In genomic region chr22:21468194-21469096, GRCh38 we compare ENCODE assay signal across 8 cellular contexts. TPM values are rescaled to one million over a fixed set of nuclear protein-coding genes. Genes with fewer than 3 reads are reported as not detected.
DNase-seq lines count a peak whose midpoint lies in the region; ATAC-seq and TF ChIP-seq lines count a peak whose summit lies in the region.
"Not testable (repeated sequence)": the region's sequence is repeated elsewhere in the genome, so short reads cannot be mapped to it uniquely, and the experiment has no call there.

No MANE protein-coding gene starts in this region.

- H2AFZ ChIP-seq in OCI-LY1 (ENCODE audit: low read length), result not testable (repeated sequence)

- not testable (repeated sequence) for H3K9me3 ChIP-seq in OCI-LY1 (ENCODE audit: low read length); right lobe of liver; uterus

- H3K4me3 ChIP-seq in OCI-LY1 (ENCODE audit: low read depth, low read length, poor library complexity, severe bottlenecking) (peak overlapping the region; percentile 39), right lobe of liver (peak overlapping the region in 1 of 3 donors; percentile 36), uterus (peak overlapping the region; percentile 38 to 41)

- ATAC-seq in GM18873 (IDR thresholded peaks at IDR 0.05; ENCODE audit: low FRiP score, unreplicated experiment) (peak; percentile 80), HG02943 (IDR thresholded peaks at IDR 0.05; ENCODE audit: low read depth, unreplicated experiment) (peak; percentile 90), right lobe of liver (peak; percentile 92 to 94 (median 94))

- not testable (repeated sequence) for TF ChIP-seq POLR2A in right lobe of liver (IDR thresholded peaks at IDR 0.05); uterus (IDR thresholded peaks at IDR 0.05)

- not testable (repeated sequence) for H3K27me3 ChIP-seq in OCI-LY1 (ENCODE audit: insufficient read depth, low read length); right lobe of liver; uterus

- H3K79me2 ChIP-seq in OCI-LY1 (ENCODE audit: insufficient read depth, low read length), result not testable (repeated sequence)

- H3K9ac ChIP-seq in OCI-LY1 (ENCODE audit: low read length), result not testable (repeated sequence)

- H3K4me1 ChIP-seq in OCI-LY1 (ENCODE audit: insufficient read depth, low read length, severe bottlenecking); right lobe of liver; uterus: not testable (repeated sequence)

- not testable (repeated sequence) for H3F3A ChIP-seq in OCI-LY1 (ENCODE audit: insufficient read depth, low read length)

- H3K9me2 ChIP-seq in OCI-LY1 (ENCODE audit: low read depth, low read length), result not testable (repeated sequence)

- not testable (repeated sequence) for H3K36me3 ChIP-seq in OCI-LY1 (ENCODE audit: insufficient read depth, low read length); right lobe of liver; uterus

- no CpG with 5 or more reads among the region's 60 CpGs for WGBS in right lobe of liver (ENCODE audit: insufficient coverage, low coverage, low lambda C conversion rate, missing lambda C conversion rate)

- intact Hi-C loops in right lobe of liver (cut with DNase I); uterus (cut with DNase I; ENCODE audit: low total_unique reads): not testable (repeated sequence)

- not testable (repeated sequence) for H4K20me1 ChIP-seq in OCI-LY1 (ENCODE audit: insufficient read depth, low read length)

- DNase-seq in activated T-cell treated with anti-CD3 and anti-CD28 coated beads for 4 hours, result peak; percentile 89
- peak; percentile 85 for DNase-seq in effector CD4-positive, alpha-beta T cell
- DNase-seq in right lobe of liver, result peak; percentile 92 to 94 (median 93)
- DNase-seq in stimulated activated CD4-positive, alpha-beta T cell treated with anti-CD3 and anti-CD28 coated beads, Interleukin-12 subunit alpha, Interleukin-12 subunit beta, amount 100 ng/mL, for 24 hours (ENCODE audit: low read depth in 2 of 2), result peak; percentile 81 to 88
- peak; percentile 87 to 94 for DNase-seq in uterus

- H3K4me2 ChIP-seq in OCI-LY1 (ENCODE audit: low read length), result peak overlapping the region; percentile 29; the same call in 1 of the 2 replicates

- not testable (repeated sequence) for TF ChIP-seq CTCF in OCI-LY1 (IDR thresholded peaks at IDR 0.05; ENCODE audit: low read length); right lobe of liver (IDR thresholded peaks at IDR 0.05); uterus (IDR thresholded peaks at IDR 0.05)

- H3K27ac ChIP-seq in OCI-LY1 (ENCODE audit: low read depth, low read length, poor library complexity, severe bottlenecking), result peak overlapping the region; percentile 36
- H3K27ac ChIP-seq in right lobe of liver, result not testable (repeated sequence)
- H3K27ac ChIP-seq in uterus, result peak overlapping the region; percentile 45 to 69

RNA-seq across cellular contexts. Expression of gene TMEM191C, which starts 1.3 kb away (rescaled TPM):
- total RNA-seq in right lobe of liver (1 to 10 TPM in 1 of 6 experiments, under 1 TPM in 5; 0.12 to 1.4 (median 0.66) TPM), uterus (10 to 100 TPM in 1 of 4 donors, under 1 TPM in 2, not detected in 1; 0.28 to 20.7 (median 0.79) TPM)

RNA-seq across cellular contexts. Expression of gene HIC2, which starts 51.3 kb away (rescaled TPM):
- 1 to 10 TPM in 5 of 6 experiments, under 1 TPM in 1; 0.88 to 1.9 (median 1.4) TPM for total RNA-seq in right lobe of liver
- 1 to 10 TPM in 3 of 4 donors, under 1 TPM in 1; 0.26 to 8.4 (median 5.2) TPM for total RNA-seq in uterus
